ENCODE assay signal across 22 cellular contexts in genomic region chr2:198135481-198135934, GRCh38.
DNase-seq lines count a peak whose midpoint lies in the region; TF ChIP-seq lines count a peak whose summit lies in the region.
"Had no signal": no experiment of that assay in that cellular context is flagged by ENCODE, and none has a peak within 500 bp of the region (broad histone marks: within the 10 kb centered on the region; RNA-seq: fewer than 3 reads in every experiment).

No MANE protein-coding gene starts in this region.

- TF ChIP-seq POLR2A in testis (IDR thresholded peaks at IDR 0.05), result no peak

- CTCF ChIA-PET in OCI-LY7 (lab: Charles Lee; ENCODE audit: unreplicated experiment), result no interaction called here

- H3K4me1 ChIP-seq in testis (no peaks in the 10 kb centered on the region), OCI-LY7 (ENCODE audit: insufficient read depth, low read length, poor library complexity, severe bottlenecking) (no peaks in the 10 kb centered on the region)
- H3K4me1 ChIP-seq: breast epithelium had no signal

- no peak overlapping the region for H3K27ac ChIP-seq in WERI-Rb-1
- H3K27ac ChIP-seq in substantia nigra (ENCODE audit: low read depth, low read length, poor library complexity, severe bottlenecking), result peak overlapping the region; percentile 75
- no peak overlapping the region for H3K27ac ChIP-seq in testis
- H3K27ac ChIP-seq in OCI-LY7 (ENCODE audit: low read depth, low read length, poor library complexity, severe bottlenecking), result no peak overlapping the region
- H3K27ac ChIP-seq: breast epithelium, HL-60, RWPE1, tibial nerve had no signal

- POLR2A ChIA-PET in OCI-LY7 (lab: Charles Lee), result interaction anchor here (0.5 to 1.1 kb wide), 4 partner anchors 13 to 162 kb away, joined by 3 to 6 read pairs (median 3); no protein-coding TSS in a partner anchor

- TF ChIP-seq CTCF in WERI-Rb-1 (IDR thresholded peaks at IDR 0.05; ENCODE audit: low read depth, low read length) (no peak), testis (IDR thresholded peaks at IDR 0.05) (no peak), OCI-LY7 (conservative IDR thresholded peaks at IDR 0.05; ENCODE audit: low read length) (no peak)

- H3K4me3 ChIP-seq in WERI-Rb-1 (ENCODE audit: low read depth, low read length), result no peak overlapping the region
- H3K4me3 ChIP-seq in testis, result no peak overlapping the region
- H3K4me3 ChIP-seq in OCI-LY7 (ENCODE audit: low read depth, low read length, poor library complexity, severe bottlenecking), result no peak overlapping the region
- H3K4me3 ChIP-seq: breast epithelium, tibial nerve had no signal

- no peak overlapping the region for H2AFZ ChIP-seq in OCI-LY7 (ENCODE audit: low read length)

- H3K9me3 ChIP-seq in WERI-Rb-1 (ENCODE audit: severe bottlenecking) (no peaks in the 10 kb centered on the region), testis (no peaks in the 10 kb centered on the region), OCI-LY7 (ENCODE audit: low read length) (no peaks in the 10 kb centered on the region)
- H3K9me3 ChIP-seq: breast epithelium, tibial nerve had no signal

- H3K27me3 ChIP-seq in WERI-Rb-1 (ENCODE audit: insufficient read depth, low read depth, severe bottlenecking) (no peaks in the 10 kb centered on the region), testis (no peaks in the 10 kb centered on the region)
- H3K27me3 ChIP-seq: breast epithelium, tibial nerve had no signal

- no peaks in the 10 kb centered on the region for H3K79me2 ChIP-seq in OCI-LY7 (ENCODE audit: insufficient read depth, low read depth, low read length)

- no peak overlapping the region for H3K4me2 ChIP-seq in OCI-LY7 (ENCODE audit: low read length)

- H3K36me3 ChIP-seq in WERI-Rb-1 (no peaks in the 10 kb centered on the region), testis (ENCODE audit: low read depth, missing control alignments) (no peaks in the 10 kb centered on the region), OCI-LY7 (ENCODE audit: insufficient read depth, low read length) (no peaks in the 10 kb centered on the region)
- H3K36me3 ChIP-seq: breast epithelium, tibial nerve had no signal

- intact Hi-C loops in testis (cut with DNase I; ENCODE audit: low total_unique reads) (no loop called here), OCI-LY7 (cut with micrococcal nuclease; ENCODE audit: unreplicated experiment) (no loop called here)

- H4K20me1 ChIP-seq in OCI-LY7 (ENCODE audit: insufficient read depth, low read length), result no peaks in the 10 kb centered on the region

- DNase-seq in GM03348 (ENCODE audit: low spot score), result peak; percentile 16
- DNase-seq in WERI-Rb-1, result peak; percentile 22
- DNase-seq in globus pallidus (ENCODE audit: low spot score), result peak; percentile 66
- no peak for DNase-seq in substantia nigra (lab: John Stamatoyannopoulos, UW)
- no peak for DNase-seq in NCI-H2081 (lab: John Stamatoyannopoulos, UW)
- no peak for DNase-seq in midbrain (lab: John Stamatoyannopoulos, UW)
- DNase-seq in testis, result no peak
- DNase-seq in OCI-LY7 (ENCODE audit: low spot score), result no peak
- DNase-seq: activated CD4-positive, alpha-beta memory T cell treated with anti-CD3 and anti-CD28 coated beads for 36 hours; activated CD4-positive, CD25-positive, alpha-beta regulatory T cell; activated gamma-delta T cell treated with Interleukin-2 at 50 U/mL for 16 hours; DMS79 treated with DMSO at 0.1 percent for 48 hours; GOT3; NCI-H1105; NCI-H2081 treated with DMSO at 0.1 percent for 48 hours; NCI-H446 treated with DMSO at 0.1 percent for 48 hours; small intestine; T1000 had no signal

- WGBS in testis, 2 donors, result 58 to 68% methylated on average over 2 of the region's 2 CpGs

- H3K9me2 ChIP-seq in OCI-LY7 (ENCODE audit: insufficient read depth, low read length), result no peaks in the 10 kb centered on the region

- BruUV-seq in OCI-LY7 (replicated peaks; lab: Mats Ljungman, UMichigan), result no TSS peak

Comparison
In these comparisons a context has a peak if more than half of its experiments do, and no peak if none do; other contexts are left out.
1. DNase-seq: peak in GM03348 (single experiment), WERI-Rb-1 (single experiment) and globus pallidus (single experiment); none in substantia nigra (0 of 49), NCI-H2081 (0 of 2), midbrain (single experiment), testis (single experiment) and OCI-LY7 (single experiment).